In the genomic region with DNA sequence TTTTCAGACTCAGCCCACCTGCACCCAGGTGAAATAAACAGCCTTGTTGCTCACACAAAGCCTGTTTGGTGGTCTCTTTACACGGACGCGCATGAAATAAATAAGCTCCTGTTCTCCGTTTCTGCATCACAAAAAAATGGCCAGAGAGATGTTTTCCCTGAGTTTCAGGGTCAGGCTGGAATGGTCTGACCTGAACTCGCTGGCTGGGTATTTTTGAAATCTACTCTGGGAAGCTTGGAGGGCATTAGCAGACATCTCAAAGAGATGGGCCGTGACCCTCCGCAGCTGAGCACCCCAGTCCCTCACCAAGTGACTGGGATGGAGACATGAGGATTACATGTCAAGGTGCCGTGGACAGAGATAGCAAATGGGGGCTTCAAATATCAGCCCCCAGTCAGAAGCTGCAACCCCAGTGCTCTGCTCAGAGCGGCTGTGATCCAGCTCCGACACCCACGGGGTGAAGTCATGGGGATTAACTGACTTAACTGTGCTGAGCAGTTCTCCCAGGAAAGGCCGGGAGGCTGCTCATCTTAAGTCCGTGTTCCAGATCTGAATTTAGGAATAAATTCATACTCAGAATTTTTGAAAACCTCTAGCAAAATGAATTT, we compare ENCODE assay signal across 1 cellular context.
TF ChIP-seq lines count a peak whose summit lies in the region.

No MANE protein-coding gene starts in this region.

TF ChIP-seq in WTC11, 78 proteins besides CTCF, POLR2A, EP300 and RAD21 (continued from another document):
- TF ChIP-seq, protein P1, sequence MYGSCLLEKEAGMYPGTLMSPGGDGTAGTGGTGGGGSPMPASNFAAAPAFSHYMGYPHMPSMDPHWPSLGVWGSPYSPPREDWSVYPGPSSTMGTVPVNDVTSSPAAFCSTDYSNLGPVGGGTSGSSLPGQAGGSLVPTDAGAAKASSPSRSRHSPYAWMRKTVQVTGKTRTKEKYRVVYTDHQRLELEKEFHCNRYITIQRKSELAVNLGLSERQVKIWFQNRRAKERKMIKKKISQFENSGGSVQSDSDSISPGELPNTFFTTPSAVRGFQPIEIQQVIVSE (CRISPR knock-in tag; IDR thresholded peaks at IDR 0.05; ENCODE audit: borderline replicate concordance): no peak
- no peak for TF ChIP-seq NR2C2 (CRISPR knock-in tag; IDR thresholded peaks at IDR 0.05)
